ENCODE assay signal across 1 cellular context in genomic region chr7:139294241-139294640, GRCh38.
TF ChIP-seq lines count a peak whose summit lies in the region.

No MANE protein-coding gene starts in this region.

TF ChIP-seq in GM23338, 12 proteins besides CTCF, POLR2A, EP300 and RAD21 (continued from another document):
- TF ChIP-seq REST (IDR thresholded peaks at IDR 0.05; ENCODE audit: unreplicated experiment) (no peak), EZH2phosphoT487 (IDR thresholded peaks at IDR 0.05; ENCODE audit: unreplicated experiment) (no peak), ZNF462 (CRISPR knock-in tag; IDR thresholded peaks at IDR 0.05) (no peak), ZNF114 (CRISPR knock-in tag; IDR thresholded peaks at IDR 0.05) (no peak), JUNB (IDR thresholded peaks at IDR 0.05; ENCODE audit: unreplicated experiment) (no peak), NANOG (IDR thresholded peaks at IDR 0.05; ENCODE audit: borderline replicate concordance) (no peak), ZNF331 (CRISPR knock-in tag; IDR thresholded peaks at IDR 0.05; ENCODE audit: low read depth) (no peak)
